8 cellular contexts compared by ENCODE assay signal in genomic region chr20:62668441-62669027, GRCh38. TPM values are rescaled to one million over a fixed set of nuclear protein-coding genes. Genes with fewer than 3 reads are reported as not detected.
DNase-seq lines count a peak whose midpoint lies in the region; ATAC-seq and TF ChIP-seq lines count a peak whose summit lies in the region.

No MANE protein-coding gene starts in this region.

- peak in 4 of 5 donors; percentile 24 to 51 (median 37) for DNase-seq in CD8-positive, alpha-beta memory T cell
- DNase-seq in HEK293T (ENCODE audit: extremely low spot score) (peak; percentile 84), NCI-H748 (lab: John Stamatoyannopoulos, UW; ENCODE audit: unreplicated experiment) (peak; percentile 64), foreskin keratinocyte (peak in 1 of 2 donors; percentile 46), occipital lobe (lab: John Stamatoyannopoulos, UW) (peak; percentile 56)
- DNase-seq in activated T-helper 9 cell treated with anti-CD3 and anti-CD28 coated beads, Interleukin-2, amount 50 U/mL, for 16 hours (ENCODE audit: low read depth): peak; percentile 18

- H3K4me3 ChIP-seq in CD8-positive, alpha-beta memory T cell (ENCODE audit: low read length): no peak overlapping the region

- no peaks in the 10 kb centered on the region for H3K36me3 Mint-ChIP-seq in CD8-positive, alpha-beta memory T cell

- no peak overlapping the region for H3K4me3 Mint-ChIP-seq in CD8-positive, alpha-beta memory T cell

- no peaks in the 10 kb centered on the region for H3K4me1 ChIP-seq in CD8-positive, alpha-beta memory T cell (ENCODE audit: insufficient read depth, low read length)
- no peaks in the 10 kb centered on the region for H3K4me1 ChIP-seq in foreskin keratinocyte

- H3K9me3 Mint-ChIP-seq in CD8-positive, alpha-beta memory T cell: no peaks in the 10 kb centered on the region

- CTCF ChIA-PET in CD8-positive, alpha-beta memory T cell (lab: Charles Lee): interaction anchor here (1.0 to 1.6 kb wide), 7 partner anchors 72 to 140 kb away, joined by 3 to 11 read pairs (median 4); no protein-coding TSS in a partner anchor
- CTCF ChIA-PET in HEK293T (lab: Yijun Ruan, JAX): interaction anchor here (1.0 kb wide), 1 partner anchor 124 kb away, joined by 3 read pairs; no protein-coding TSS in a partner anchor

- H3K27me3 ChIP-seq in CD8-positive, alpha-beta memory T cell (ENCODE audit: insufficient read depth, low read length, poor library complexity, severe bottlenecking): no peaks in the 10 kb centered on the region
- H3K27me3 ChIP-seq in foreskin keratinocyte: peaks cover 6% of the 10 kb centered on the region

- peak; percentile 54 for ATAC-seq in foreskin keratinocyte
- no peak for ATAC-seq in HG02840 (IDR thresholded peaks at IDR 0.05; ENCODE audit: low FRiP score, unreplicated experiment)
- ATAC-seq in HG02870 (IDR thresholded peaks at IDR 0.05; ENCODE audit: unreplicated experiment): no peak

- POLR2A ChIA-PET in CD8-positive, alpha-beta memory T cell (lab: Charles Lee): no interaction called here
- POLR2A ChIA-PET in HEK293T (lab: Yijun Ruan, JAX): no interaction called here

- TF ChIP-seq CTCF in foreskin keratinocyte (conservative IDR thresholded peaks at IDR 0.05): peak; percentile 97

- peak overlapping the region in 1 of 8 donors; percentile 32 for H3K27ac Mint-ChIP-seq in CD8-positive, alpha-beta memory T cell

- no peak overlapping the region for H3K27ac ChIP-seq in CD8-positive, alpha-beta memory T cell (ENCODE audit: low read depth, low read length)
- H3K27ac ChIP-seq in foreskin keratinocyte: no peak overlapping the region

- H3K27me3 Mint-ChIP-seq in CD8-positive, alpha-beta memory T cell: no peaks in the 10 kb centered on the region

- no peaks in the 10 kb centered on the region for H3K4me1 Mint-ChIP-seq in CD8-positive, alpha-beta memory T cell

- H3K36me3 ChIP-seq in CD8-positive, alpha-beta memory T cell (ENCODE audit: insufficient read depth, low read length): no peaks in the 10 kb centered on the region

- H3K9me3 ChIP-seq in CD8-positive, alpha-beta memory T cell (ENCODE audit: low read length): no peaks in the 10 kb centered on the region

TF ChIP-seq in HEK293T, 16 proteins besides CTCF, POLR2A, EP300 and RAD21:
- TF ChIP-seq PKNOX1 (IDR thresholded peaks at IDR 0.05) (no peak), CTBP1 (IDR thresholded peaks at IDR 0.05; ENCODE audit: borderline replicate concordance) (no peak), FOXA1 (IDR thresholded peaks at IDR 0.05) (no peak), FOXM1 (IDR thresholded peaks at IDR 0.05; ENCODE audit: borderline replicate concordance) (no peak), BHLHE40 (IDR thresholded peaks at IDR 0.05; ENCODE audit: borderline replicate concordance) (no peak), ZNF384 (IDR thresholded peaks at IDR 0.05) (no peak), ARNT (IDR thresholded peaks at IDR 0.05) (no peak), LEF1 (IDR thresholded peaks at IDR 0.05; ENCODE audit: borderline replicate concordance) (no peak), TARDBP (IDR thresholded peaks at IDR 0.05) (no peak), ELF4 (IDR thresholded peaks at IDR 0.05) (no peak), FOXK2 (IDR thresholded peaks at IDR 0.05) (no peak), SP1 (IDR thresholded peaks at IDR 0.05) (no peak), HDGF (IDR thresholded peaks at IDR 0.05; ENCODE audit: borderline replicate concordance) (no peak), SUZ12 (IDR thresholded peaks at IDR 0.05) (no peak), NFRKB (IDR thresholded peaks at IDR 0.05) (no peak), L3MBTL2 (conservative IDR thresholded peaks at IDR 0.05) (no peak)

RNA-seq across cellular contexts. Expression of gene SLCO4A1, which starts 26.2 kb away (rescaled TPM):
- total RNA-seq in CD8-positive, alpha-beta memory T cell: 10 to 100 TPM; 42.0 to 44.9 TPM
- polyA plus RNA-seq in CD8-positive, alpha-beta memory T cell: 0.47 TPM
- total RNA-seq in foreskin keratinocyte (2.3 and 2.4 TPM in 2 replicates), occipital lobe (1.6 TPM)
- polyA plus RNA-seq in foreskin keratinocyte: 1.5 and 1.9 TPM in 2 replicates

RNA-seq across cellular contexts. Expression of gene NTSR1, which starts 40.1 kb away (rescaled TPM):
- not detected for total RNA-seq in CD8-positive, alpha-beta memory T cell
- polyA plus RNA-seq in CD8-positive, alpha-beta memory T cell: not detected
- total RNA-seq in foreskin keratinocyte (2.3 and 2.8 TPM in 2 replicates), occipital lobe (6.7 TPM)
- polyA plus RNA-seq in foreskin keratinocyte: 3.1 and 3.3 TPM in 2 replicates

Comparison
In these comparisons a context has a peak if more than half of its experiments do, and no peak if none do; other contexts are left out.
1. RNA of gene SLCO4A1, which starts 26.2 kb away (total RNA-seq): 42.0 to 44.9 TPM in CD8-positive, alpha-beta memory T cell; 2.3 to 2.4 TPM in foreskin keratinocyte and 1.6 TPM in occipital lobe (single experiment); every median in the first group is over 10 times any median in the second.